Comparison of ENCODE assay signal across 18 cellular contexts in the genomic region with DNA sequence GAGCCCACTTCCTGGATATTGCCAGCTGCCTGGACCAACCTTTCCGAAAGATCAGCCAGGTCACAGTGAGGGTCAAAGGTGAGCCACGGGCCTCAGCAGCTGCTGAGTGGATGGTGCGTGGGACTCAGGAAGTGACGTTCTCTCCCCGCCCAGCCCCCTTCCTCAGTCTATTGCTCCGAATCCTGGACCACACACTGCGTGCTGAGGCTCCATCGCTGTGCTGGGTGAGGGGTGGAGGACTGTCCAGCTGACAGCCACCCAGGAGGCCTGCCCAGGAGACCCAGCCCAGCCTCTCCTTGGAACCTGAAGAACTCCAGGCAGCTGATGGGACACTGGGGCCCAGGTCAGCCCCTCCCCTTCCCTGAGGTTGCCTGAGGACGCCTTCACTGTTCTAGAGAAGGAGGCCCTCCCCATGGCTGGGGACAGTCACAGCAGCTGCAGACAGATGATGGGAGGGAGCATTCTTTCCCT.
DNase-seq lines count a peak whose midpoint lies in the region; ATAC-seq and TF ChIP-seq lines count a peak whose summit lies in the region.
"Had no signal": no experiment of that assay in that cellular context is flagged by ENCODE, and none has a peak within 500 bp of the region (broad histone marks: within the 10 kb centered on the region; RNA-seq: fewer than 3 reads in every experiment).

No MANE protein-coding gene starts in this region.

- BruUV-seq in Caco-2 (replicated peaks; lab: Mats Ljungman, UMichigan), result no TSS peak

- H3K27ac Mint-ChIP-seq in Caco-2 (ENCODE audit: unreplicated experiment), result no peak overlapping the region
- H3K27ac Mint-ChIP-seq: activated CD4-positive, alpha-beta T cell treated with anti-CD3 and anti-CD28 coated beads for 36 hours; activated naive CD8-positive, alpha-beta T cell treated with anti-CD3 and anti-CD28 coated beads, Interleukin-2, amount 10 ng/mL, durations not matched to agents 7 days and 5 days; CD4-positive, CD25-positive, alpha-beta regulatory T cell; natural killer cell; T-helper 2 cell treated with Interferon-gamma antibody and Interleukin-4, amounts not matched to agents 5 μg/mL and 100 μg/mL, for 36 hours had no signal

- no peak overlapping the region for H3K4me3 ChIP-seq in Caco-2 (ENCODE audit: low read depth, low read length)
- H3K4me3 ChIP-seq in duodenal mucosa (ENCODE audit: low read depth in 1 of 2, low read length in 2 of 2), result no peak overlapping the region
- no peak overlapping the region for H3K4me3 ChIP-seq in liver (ENCODE audit: low read depth in 1 of 3, low read length in 3 of 3)

- H3K36me3 ChIP-seq in Caco-2 (ENCODE audit: control insufficient read depth, insufficient read depth, low read length) (no peaks in the 10 kb centered on the region), duodenal mucosa (ENCODE audit: control insufficient read depth in 1 of 2, insufficient read depth in 2 of 2, low read length in 2 of 2) (no peaks in the 10 kb centered on the region), liver (ENCODE audit: control insufficient read depth in 4 of 4, insufficient read depth in 3 of 4, low read depth in 1 of 4, low read length in 3 of 4) (no peaks in the 10 kb centered on the region)

- peak; percentile 43 to 65 for DNase-seq in Caco-2
- DNase-seq in sciatic nerve (ENCODE audit: low spot score), result peak; percentile 89
- DNase-seq in NCI-H526 (lab: John Stamatoyannopoulos, UW), result no peak
- no peak for DNase-seq in GM10248 (ENCODE audit: extremely low spot score)
- no peak for DNase-seq in NCI-H146 (lab: John Stamatoyannopoulos, UW)
- DNase-seq: activated CD4-positive, alpha-beta T cell treated with anti-CD3 and anti-CD28 coated beads for 36 hours; activated naive CD8-positive, alpha-beta T cell treated with anti-CD3 and anti-CD28 coated beads, Interleukin-2, amount 10 ng/mL, durations not matched to agents 7 days and 5 days; activated T-cell treated with anti-CD3 and anti-CD28 coated beads for 4 hours; CD4-positive, CD25-positive, alpha-beta regulatory T cell; natural killer cell; NCI-H1092 treated with DMSO at 0.1 percent for 48 hours; SIG-M5; stimulated activated naive CD4-positive, alpha-beta T cell treated with Interleukin-2 at 50 U/mL for 16 hours had no signal

- H3K9me3 Mint-ChIP-seq in Caco-2 (ENCODE audit: unreplicated experiment), result peaks cover 32% of the 10 kb centered on the region
- H3K9me3 Mint-ChIP-seq: natural killer cell; T-helper 2 cell treated with Interferon-gamma antibody and Interleukin-4, amounts not matched to agents 5 μg/mL and 100 μg/mL, for 36 hours had no signal

- H3K36me3 Mint-ChIP-seq in Caco-2 (ENCODE audit: insufficient read depth, unreplicated experiment), result no peaks in the 10 kb centered on the region
- H3K36me3 Mint-ChIP-seq: activated naive CD8-positive, alpha-beta T cell treated with anti-CD3 and anti-CD28 coated beads, Interleukin-2, amount 10 ng/mL, durations not matched to agents 7 days and 5 days; CD4-positive, CD25-positive, alpha-beta regulatory T cell; natural killer cell had no signal

- intact Hi-C loops in Caco-2 (cut with micrococcal nuclease; ENCODE audit: unreplicated experiment), result no loop called here
- intact Hi-C loops in sciatic nerve (cut with DNase I), result no loop called here

- peak; percentile 99 for ATAC-seq in sciatic nerve
- ATAC-seq in HG03196 (IDR thresholded peaks at IDR 0.05; ENCODE audit: unreplicated experiment), result no peak
- ATAC-seq: activated CD4-positive, alpha-beta T cell treated with anti-CD3 and anti-CD28 coated beads for 36 hours; natural killer cell had no signal

- TF ChIP-seq RAD21 in liver (IDR thresholded peaks at IDR 0.05), result peak in 1 of 2 donors; percentile 2

- no peak overlapping the region for H3K9ac ChIP-seq in duodenal mucosa (ENCODE audit: low read depth in 1 of 2, low read length in 2 of 2)
- no peak overlapping the region for H3K9ac ChIP-seq in liver (ENCODE audit: low read depth in 1 of 2, low read length in 2 of 2)

- CTCF ChIA-PET in Caco-2 (lab: Charles Lee) (no interaction called here), GM10248 (lab: Yijun Ruan, JAX) (interaction anchor here (0.9 to 2.1 kb wide), 6 partner anchors 9 to 129 kb away, joined by 3 to 6 read pairs (median 4); no protein-coding TSS in a partner anchor)

- POLR2A ChIA-PET in Caco-2 (lab: Charles Lee), result no interaction called here
- POLR2A ChIA-PET in GM10248 (lab: Yijun Ruan, JAX), result no interaction called here

- H3K27me3 Mint-ChIP-seq in Caco-2 (ENCODE audit: insufficient read depth, unreplicated experiment), result no peaks in the 10 kb centered on the region

- H3K27ac ChIP-seq in duodenal mucosa (ENCODE audit: low read depth, low read length) (peak overlapping the region; percentile 22), liver (ENCODE audit: low read depth in 1 of 2, low read length in 2 of 2) (peak overlapping the region; percentile 11 to 53)
- H3K27ac ChIP-seq: epithelial cell of prostate had no signal

- H3K4me1 Mint-ChIP-seq in Caco-2 (ENCODE audit: low read depth, unreplicated experiment), result peaks cover 6% of the 10 kb centered on the region
- H3K4me1 Mint-ChIP-seq: activated CD4-positive, alpha-beta T cell treated with anti-CD3 and anti-CD28 coated beads for 36 hours; natural killer cell had no signal

- 0 out of 2 replicates have a peak, but pooled peaks cover 4% of the 10 kb centered on the region for H3K4me1 ChIP-seq in Caco-2
- H3K4me1 ChIP-seq in duodenal mucosa (ENCODE audit: control insufficient read depth in 1 of 2, insufficient read depth in 2 of 2, low read length in 2 of 2), result no peaks in the 10 kb centered on the region
- H3K4me1 ChIP-seq in liver (ENCODE audit: control insufficient read depth in 4 of 4, insufficient read depth in 4 of 4, low read length in 3 of 4), result no peaks in the 10 kb centered on the region

- 63% methylated on average over 9 of the region's 9 CpGs for WGBS in liver

- no peaks in the 10 kb centered on the region for H3K27me3 ChIP-seq in Caco-2 (replicated peaks; ENCODE audit: control insufficient read depth, insufficient read depth, low read length)
- H3K27me3 ChIP-seq in duodenal mucosa (ENCODE audit: control insufficient read depth in 1 of 2, insufficient read depth in 2 of 2, low read length in 2 of 2), result peaks cover 0 to 3% of the 10 kb centered on the region in 2 donors
- H3K27me3 ChIP-seq in liver (ENCODE audit: control insufficient read depth in 4 of 4, insufficient read depth in 4 of 4, low read length in 3 of 4), result peaks cover 0 to 5% (median 2%) of the 10 kb centered on the region in 4 donors

- no peak overlapping the region for H3K4me3 Mint-ChIP-seq in Caco-2 (ENCODE audit: unreplicated experiment)
- H3K4me3 Mint-ChIP-seq: activated CD4-positive, alpha-beta T cell treated with anti-CD3 and anti-CD28 coated beads for 36 hours; activated naive CD8-positive, alpha-beta T cell treated with anti-CD3 and anti-CD28 coated beads, Interleukin-2, amount 10 ng/mL, durations not matched to agents 7 days and 5 days; CD4-positive, CD25-positive, alpha-beta regulatory T cell; natural killer cell; T-helper 2 cell treated with Interferon-gamma antibody and Interleukin-4, amounts not matched to agents 5 μg/mL and 100 μg/mL, for 36 hours had no signal

- TF ChIP-seq CTCF in Caco-2 (IDR thresholded peaks at IDR 0.05; ENCODE audit: insufficient read depth in 1 of 2, low read depth in 1 of 2, low read length in 1 of 2, severe bottlenecking in 1 of 2, unreplicated experiment in 1 of 2), result no peak
- TF ChIP-seq CTCF in liver (IDR thresholded peaks at IDR 0.05; ENCODE audit: low read depth, low read length, missing input control), result no peak
- no peak for TF ChIP-seq CTCF in GM10248 (IDR thresholded peaks at IDR 0.05; ENCODE audit: control extremely low read depth, extremely low read depth, low read depth, missing control alignments)

- H3K9me3 ChIP-seq in Caco-2 (peaks cover 17% of the 10 kb centered on the region), duodenal mucosa (ENCODE audit: control insufficient read depth in 1 of 2, low read length in 2 of 2) (no peaks in the 10 kb centered on the region), liver (ENCODE audit: control insufficient read depth in 4 of 4, low read length in 3 of 4) (peaks cover 0 to 3% (median 0%) of the 10 kb centered on the region in 4 donors)

TF ChIP-seq in liver, 16 proteins besides CTCF, POLR2A, EP300 and RAD21:
- TF ChIP-seq TAF1 (conservative IDR thresholded peaks at IDR 0.05) (no peak), RXRA (IDR thresholded peaks at IDR 0.05) (peak in 1 of 2 donors; percentile 46), NR2F2 (IDR thresholded peaks at IDR 0.05) (peak; percentile 98), HNF4A (conservative IDR thresholded peaks at IDR 0.05) (no peak), FOXA2 (IDR thresholded peaks at IDR 0.05) (no peak), MAX (IDR thresholded peaks at IDR 0.05) (no peak), YY1 (IDR thresholded peaks at IDR 0.05) (no peak)

Comparison
In these comparisons a context has a peak if more than half of its experiments do, and no peak if none do; other contexts are left out.
1. DNase-seq: peak in Caco-2 (2 of 2) and sciatic nerve (single experiment); none in NCI-H526 (0 of 2), GM10248 (single experiment) and NCI-H146 (single experiment).